8 cellular contexts compared by ENCODE assay signal in genomic region chr19:3760871-3761361, GRCh38. TPM values are rescaled to one million over a fixed set of nuclear protein-coding genes. Genes with fewer than 3 reads are reported as not detected.
DNase-seq lines count a peak whose midpoint lies in the region; ATAC-seq and TF ChIP-seq lines count a peak whose summit lies in the region.

No MANE protein-coding gene starts in this region.

- H3K27ac Mint-ChIP-seq in activated CD8-positive, alpha-beta memory T cell treated with anti-CD3 and anti-CD28 coated beads, Interleukin-2, amount 10 ng/mL, durations not matched to agents 7 days and 5 days, result peak overlapping the region; percentile 96
- peak overlapping the region; percentile 98 for H3K27ac Mint-ChIP-seq in activated naive CD8-positive, alpha-beta T cell treated with anti-CD3 and anti-CD28 coated beads for 36 hours

- H3K4me1 Mint-ChIP-seq in activated CD8-positive, alpha-beta memory T cell treated with anti-CD3 and anti-CD28 coated beads, Interleukin-2, amount 10 ng/mL, durations not matched to agents 7 days and 5 days, result peaks cover 30% of the 10 kb centered on the region
- peaks cover 28% of the 10 kb centered on the region for H3K4me1 Mint-ChIP-seq in activated naive CD8-positive, alpha-beta T cell treated with anti-CD3 and anti-CD28 coated beads for 36 hours

- TF ChIP-seq CTCF in kidney epithelial cell (IDR thresholded peaks at IDR 0.05; ENCODE audit: insufficient read depth, low read length, poor library complexity, severe bottlenecking), result no peak
- TF ChIP-seq CTCF in suprapubic skin (IDR thresholded peaks at IDR 0.05), result no peak

- H3K36me3 ChIP-seq in kidney epithelial cell (ENCODE audit: control insufficient read depth, insufficient read depth, low read length) (no peaks in the 10 kb centered on the region), suprapubic skin (peaks cover 34% of the 10 kb centered on the region)

- H3K27me3 ChIP-seq in kidney epithelial cell (ENCODE audit: control insufficient read depth, insufficient read depth, low read length), result no peaks in the 10 kb centered on the region
- no peaks in the 10 kb centered on the region for H3K27me3 ChIP-seq in suprapubic skin

- TF ChIP-seq EP300 in suprapubic skin (IDR thresholded peaks at IDR 0.05), result no peak

- H3K4me3 ChIP-seq in kidney epithelial cell (ENCODE audit: low read depth, low read length), result peak overlapping the region; percentile 96
- H3K4me3 ChIP-seq in suprapubic skin, result peak overlapping the region; percentile 88

- peak overlapping the region; percentile 95 for H3K4me3 Mint-ChIP-seq in activated CD8-positive, alpha-beta memory T cell treated with anti-CD3 and anti-CD28 coated beads, Interleukin-2, amount 10 ng/mL, durations not matched to agents 7 days and 5 days
- peak overlapping the region; percentile 98 for H3K4me3 Mint-ChIP-seq in activated naive CD8-positive, alpha-beta T cell treated with anti-CD3 and anti-CD28 coated beads for 36 hours

- DNase-seq in activated CD8-positive, alpha-beta memory T cell treated with anti-CD3 and anti-CD28 coated beads, Interleukin-2, amount 10 ng/mL, durations not matched to agents 7 days and 5 days, result peak; percentile 56
- DNase-seq in activated CD8-positive, alpha-beta memory T cell treated with anti-CD3 and anti-CD28 coated beads, Interleukin-2, amount 50 U/mL, for 4 hours, result no peak
- DNase-seq in activated naive CD8-positive, alpha-beta T cell treated with anti-CD3 and anti-CD28 coated beads for 36 hours, result no peak
- DNase-seq in kidney epithelial cell (ENCODE audit: low read depth), result no peak
- DNase-seq in suprapubic skin (ENCODE audit: low spot score in 2 of 2), result no peak
- no peak for DNase-seq in activated CD4-positive, CD25-positive, alpha-beta regulatory T cell (lab: John Stamatoyannopoulos, UW)
- DNase-seq in cerebellum (ENCODE audit: low spot score), result no peak
- DNase-seq in NCI-H510A (lab: John Stamatoyannopoulos, UW), result no peak

- peaks cover 3% of the 10 kb centered on the region for H3K27me3 Mint-ChIP-seq in activated CD8-positive, alpha-beta memory T cell treated with anti-CD3 and anti-CD28 coated beads, Interleukin-2, amount 10 ng/mL, durations not matched to agents 7 days and 5 days
- H3K27me3 Mint-ChIP-seq in activated naive CD8-positive, alpha-beta T cell treated with anti-CD3 and anti-CD28 coated beads for 36 hours, result peaks cover 5% of the 10 kb centered on the region

- peaks cover 36% of the 10 kb centered on the region for H3K4me1 ChIP-seq in suprapubic skin

- no peak for ATAC-seq in activated CD8-positive, alpha-beta memory T cell treated with anti-CD3 and anti-CD28 coated beads, Interleukin-2, amount 10 ng/mL, durations not matched to agents 7 days and 5 days

- H3K27ac ChIP-seq in suprapubic skin, result peak overlapping the region; percentile 69

- no peak for TF ChIP-seq POLR2A in suprapubic skin (IDR thresholded peaks at IDR 0.05)

- WGBS in suprapubic skin, result 27% methylated on average over 7 of the region's 7 CpGs

- no peaks in the 10 kb centered on the region for H3K36me3 Mint-ChIP-seq in activated CD8-positive, alpha-beta memory T cell treated with anti-CD3 and anti-CD28 coated beads, Interleukin-2, amount 10 ng/mL, durations not matched to agents 7 days and 5 days
- peaks cover 13% of the 10 kb centered on the region for H3K36me3 Mint-ChIP-seq in activated naive CD8-positive, alpha-beta T cell treated with anti-CD3 and anti-CD28 coated beads for 36 hours

- H3K9me3 ChIP-seq in suprapubic skin, result no peaks in the 10 kb centered on the region

- CTCF ChIA-PET in activated CD8-positive, alpha-beta memory T cell treated with anti-CD3 and anti-CD28 coated beads, Interleukin-2, amount 10 ng/mL, durations not matched to agents 7 days and 5 days (lab: Charles Lee), result interaction anchor here (0.7 to 6.9 kb wide), 9 partner anchors 28 to 875 kb away, joined by 3 to 68 read pairs (median 7); no protein-coding TSS in a partner anchor

- H3K9me3 Mint-ChIP-seq in activated CD8-positive, alpha-beta memory T cell treated with anti-CD3 and anti-CD28 coated beads, Interleukin-2, amount 10 ng/mL, durations not matched to agents 7 days and 5 days (ENCODE audit: low read depth), result no peaks in the 10 kb centered on the region
- H3K9me3 Mint-ChIP-seq in activated naive CD8-positive, alpha-beta T cell treated with anti-CD3 and anti-CD28 coated beads for 36 hours, result no peaks in the 10 kb centered on the region

RNA-seq across cellular contexts. Expression of gene APBA3, which starts 0.6 kb away (rescaled TPM):
- 10 to 100 TPM; 50.3 to 65.5 TPM for total RNA-seq in activated CD8-positive, alpha-beta memory T cell treated with anti-CD3 and anti-CD28 coated beads, Interleukin-2, amount 10 ng/mL, durations not matched to agents 7 days and 5 days
- total RNA-seq in activated naive CD8-positive, alpha-beta T cell treated with anti-CD3 and anti-CD28 coated beads for 36 hours, result 10 to 100 TPM; 21.4 to 21.9 TPM
- total RNA-seq in kidney epithelial cell (39.7 and 50.5 TPM in 2 replicates), suprapubic skin (10 to 100 TPM; 19.8 to 55.0 (median 25.8) TPM), cerebellum (17.2 TPM)

RNA-seq across cellular contexts. Expression of gene MRPL54, which starts 1.6 kb away (rescaled TPM):
- 10 to 100 TPM; 74.0 to 89.8 TPM for total RNA-seq in activated CD8-positive, alpha-beta memory T cell treated with anti-CD3 and anti-CD28 coated beads, Interleukin-2, amount 10 ng/mL, durations not matched to agents 7 days and 5 days
- total RNA-seq in activated naive CD8-positive, alpha-beta T cell treated with anti-CD3 and anti-CD28 coated beads for 36 hours, result 10 to 100 TPM; 76.9 to 81.5 TPM
- 48.4 and 120 TPM in 2 replicates for total RNA-seq in kidney epithelial cell
- 10 to 100 TPM; 41.5 to 92.6 (median 63.7) TPM for total RNA-seq in suprapubic skin
- total RNA-seq in cerebellum, result 10.4 TPM

RNA-seq across cellular contexts. Expression of gene RAX2, which starts 11.1 kb away (rescaled TPM):
- not detected for total RNA-seq in activated CD8-positive, alpha-beta memory T cell treated with anti-CD3 and anti-CD28 coated beads, Interleukin-2, amount 10 ng/mL, durations not matched to agents 7 days and 5 days
- not detected for total RNA-seq in activated naive CD8-positive, alpha-beta T cell treated with anti-CD3 and anti-CD28 coated beads for 36 hours
- total RNA-seq in kidney epithelial cell (not detected in 2 replicates), suprapubic skin (not detected), cerebellum (not detected)

RNA-seq across cellular contexts. Expression of gene MATK, which starts 25.3 kb away (rescaled TPM):
- 10 to 100 TPM; 26.8 to 30.8 TPM for total RNA-seq in activated CD8-positive, alpha-beta memory T cell treated with anti-CD3 and anti-CD28 coated beads, Interleukin-2, amount 10 ng/mL, durations not matched to agents 7 days and 5 days
- 10 to 100 TPM; 32.1 to 33.8 TPM for total RNA-seq in activated naive CD8-positive, alpha-beta T cell treated with anti-CD3 and anti-CD28 coated beads for 36 hours
- total RNA-seq in kidney epithelial cell, result 0.50 and 1.2 TPM in 2 replicates
- total RNA-seq in suprapubic skin, result 1 to 10 TPM in 3 of 4 donors, under 1 TPM in 1; 0.57 to 5.4 (median 2.0) TPM
- 9.6 TPM for total RNA-seq in cerebellum

RNA-seq across cellular contexts. Expression of gene TJP3, which starts 52.7 kb away (rescaled TPM):
- 1 to 10 TPM; 1.0 to 1.3 TPM for total RNA-seq in activated CD8-positive, alpha-beta memory T cell treated with anti-CD3 and anti-CD28 coated beads, Interleukin-2, amount 10 ng/mL, durations not matched to agents 7 days and 5 days
- under 1 TPM; 0.24 to 0.39 TPM for total RNA-seq in activated naive CD8-positive, alpha-beta T cell treated with anti-CD3 and anti-CD28 coated beads for 36 hours
- total RNA-seq in kidney epithelial cell (1.7 and 7.8 TPM in 2 replicates), suprapubic skin (10 to 100 TPM; 11.4 to 28.1 (median 20.1) TPM), cerebellum (not detected)
